In genomic region chr6:45377041-45377554, GRCh38 we compare ENCODE assay signal across 8 cellular contexts. TPM values are rescaled to one million over a fixed set of nuclear protein-coding genes. Genes with fewer than 3 reads are reported as not detected.
DNase-seq lines count a peak whose midpoint lies in the region; ATAC-seq and TF ChIP-seq lines count a peak whose summit lies in the region.

No MANE protein-coding gene starts in this region.

- CTCF ChIA-PET in activated CD4-positive, alpha-beta T cell treated with anti-CD3 and anti-CD28 coated beads, Interleukin-2, amount 10 ng/mL, durations not matched to agents 7 days and 5 days (lab: Charles Lee): interaction anchor here (0.8 to 2.3 kb wide), 5 partner anchors 9 to 721 kb away, joined by 3 to 5 read pairs (median 3); no protein-coding TSS in a partner anchor

- DNase-seq in NCI-H526 treated with DMSO at 0.1 percent for 48 hours (lab: John Stamatoyannopoulos, UW): peak; percentile 78
- no peak for DNase-seq in NCI-H526 (lab: John Stamatoyannopoulos, UW)
- no peak for DNase-seq in activated CD4-positive, alpha-beta T cell treated with anti-CD3 and anti-CD28 coated beads, Interleukin-2, amount 10 ng/mL, durations not matched to agents 7 days and 5 days
- peak; percentile 1 for DNase-seq in fibroblast of gingiva (ENCODE audit: low read depth)
- no peak for DNase-seq in neural crest cell (ENCODE audit: low read depth, low spot score)
- DNase-seq in dedifferentiated amniotic fluid mesenchymal stem cell (ENCODE audit: extremely low spot score): no peak
- DNase-seq in stimulated activated naive CD4-positive, alpha-beta T cell (lab: John Stamatoyannopoulos, UW): no peak

- peak overlapping the region; percentile 98 for H3K27ac Mint-ChIP-seq in activated CD4-positive, alpha-beta T cell treated with anti-CD3 and anti-CD28 coated beads, Interleukin-2, amount 10 ng/mL, durations not matched to agents 7 days and 5 days
- H3K27ac Mint-ChIP-seq in neural crest cell (ENCODE audit: unreplicated experiment): peak overlapping the region; percentile 99

- H3K4me1 Mint-ChIP-seq in activated CD4-positive, alpha-beta T cell treated with anti-CD3 and anti-CD28 coated beads, Interleukin-2, amount 10 ng/mL, durations not matched to agents 7 days and 5 days: peaks cover 24% of the 10 kb centered on the region
- peaks cover 25% of the 10 kb centered on the region for H3K4me1 Mint-ChIP-seq in neural crest cell

- ATAC-seq in HG03097 (IDR thresholded peaks at IDR 0.05; ENCODE audit: low FRiP score, unreplicated experiment): peak; percentile 4

- H3K36me3 Mint-ChIP-seq in activated CD4-positive, alpha-beta T cell treated with anti-CD3 and anti-CD28 coated beads, Interleukin-2, amount 10 ng/mL, durations not matched to agents 7 days and 5 days (ENCODE audit: low read depth): no peaks in the 10 kb centered on the region
- H3K36me3 Mint-ChIP-seq in neural crest cell (ENCODE audit: low read depth): no peaks in the 10 kb centered on the region

- POLR2A ChIA-PET in activated CD4-positive, alpha-beta T cell treated with anti-CD3 and anti-CD28 coated beads, Interleukin-2, amount 10 ng/mL, durations not matched to agents 7 days and 5 days (lab: Charles Lee): no interaction called here

- no peaks in the 10 kb centered on the region for H3K9me3 Mint-ChIP-seq in activated CD4-positive, alpha-beta T cell treated with anti-CD3 and anti-CD28 coated beads, Interleukin-2, amount 10 ng/mL, durations not matched to agents 7 days and 5 days
- H3K9me3 Mint-ChIP-seq in neural crest cell: no peaks in the 10 kb centered on the region

- TF ChIP-seq CTCF in neural crest cell (conservative IDR thresholded peaks at IDR 0.05): no peak

- H3K4me3 Mint-ChIP-seq in activated CD4-positive, alpha-beta T cell treated with anti-CD3 and anti-CD28 coated beads, Interleukin-2, amount 10 ng/mL, durations not matched to agents 7 days and 5 days: peak overlapping the region; percentile 93
- H3K4me3 Mint-ChIP-seq in neural crest cell: peak overlapping the region; percentile 99

- H3K27me3 Mint-ChIP-seq in activated CD4-positive, alpha-beta T cell treated with anti-CD3 and anti-CD28 coated beads, Interleukin-2, amount 10 ng/mL, durations not matched to agents 7 days and 5 days: no peaks in the 10 kb centered on the region
- H3K27me3 Mint-ChIP-seq in neural crest cell (ENCODE audit: low read depth): no peaks in the 10 kb centered on the region

RNA-seq across cellular contexts. Expression of gene SUPT3H, which starts 0.6 kb away (rescaled TPM):
- 1 to 10 TPM; 8.7 to 9.0 TPM for total RNA-seq in activated CD4-positive, alpha-beta T cell treated with anti-CD3 and anti-CD28 coated beads, Interleukin-2, amount 10 ng/mL, durations not matched to agents 7 days and 5 days
- total RNA-seq in neural crest cell: 17.0 and 18.0 TPM in 2 replicates

RNA-seq across cellular contexts. Expression of gene RUNX2, which starts 49.0 kb away (rescaled TPM):
- total RNA-seq in activated CD4-positive, alpha-beta T cell treated with anti-CD3 and anti-CD28 coated beads, Interleukin-2, amount 10 ng/mL, durations not matched to agents 7 days and 5 days: 10 to 100 TPM; 13.2 to 13.4 TPM
- 0.14 and 0.16 TPM in 2 replicates for total RNA-seq in neural crest cell

Comparison
In these comparisons a context has a peak if more than half of its experiments do, and no peak if none do; other contexts are left out.
1. DNase-seq: peak in NCI-H526 treated with DMSO at 0.1 percent for 48 hours (single experiment) and fibroblast of gingiva (single experiment); none in NCI-H526 (0 of 2), activated CD4-positive, alpha-beta T cell treated with anti-CD3 and anti-CD28 coated beads, Interleukin-2, amount 10 ng/mL, durations not matched to agents 7 days and 5 days (single experiment), neural crest cell (single experiment), dedifferentiated amniotic fluid mesenchymal stem cell (single experiment) and stimulated activated naive CD4-positive, alpha-beta T cell (0 of 6).
2. RNA of gene RUNX2, which starts 49.0 kb away (total RNA-seq): 13.2 to 13.4 TPM in activated CD4-positive, alpha-beta T cell treated with anti-CD3 and anti-CD28 coated beads, Interleukin-2, amount 10 ng/mL, durations not matched to agents 7 days and 5 days; 0.14 to 0.16 TPM in neural crest cell; every median in the first group is over 10 times any median in the second.